Comparison of ENCODE assay signal across 2 cellular contexts in the genomic region with DNA sequence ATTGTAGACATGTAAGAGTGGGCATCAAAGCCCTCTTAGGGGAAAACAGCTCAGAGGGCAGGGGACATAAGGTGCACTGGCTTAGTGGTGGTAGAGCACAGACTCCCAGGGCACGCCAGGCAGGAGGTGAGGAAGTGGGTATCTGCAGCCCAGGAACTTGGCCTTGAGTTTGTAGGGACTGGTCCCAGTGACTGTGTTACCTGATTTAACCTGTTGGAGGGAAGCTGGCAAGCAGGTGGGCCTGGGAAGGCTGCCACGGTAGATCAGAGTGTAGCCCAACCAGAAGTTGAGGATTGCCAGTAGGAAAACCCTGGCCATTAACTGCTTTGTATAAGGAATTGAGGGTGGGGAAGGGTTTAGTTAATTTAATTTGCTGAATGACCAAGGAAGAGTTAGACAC.
TF ChIP-seq lines count a peak whose summit lies in the region.

No MANE protein-coding gene starts in this region.

TF ChIP-seq in GM23338, 12 proteins besides CTCF, POLR2A, EP300 and RAD21 (continued from another document):
- TF ChIP-seq, protein P1, sequence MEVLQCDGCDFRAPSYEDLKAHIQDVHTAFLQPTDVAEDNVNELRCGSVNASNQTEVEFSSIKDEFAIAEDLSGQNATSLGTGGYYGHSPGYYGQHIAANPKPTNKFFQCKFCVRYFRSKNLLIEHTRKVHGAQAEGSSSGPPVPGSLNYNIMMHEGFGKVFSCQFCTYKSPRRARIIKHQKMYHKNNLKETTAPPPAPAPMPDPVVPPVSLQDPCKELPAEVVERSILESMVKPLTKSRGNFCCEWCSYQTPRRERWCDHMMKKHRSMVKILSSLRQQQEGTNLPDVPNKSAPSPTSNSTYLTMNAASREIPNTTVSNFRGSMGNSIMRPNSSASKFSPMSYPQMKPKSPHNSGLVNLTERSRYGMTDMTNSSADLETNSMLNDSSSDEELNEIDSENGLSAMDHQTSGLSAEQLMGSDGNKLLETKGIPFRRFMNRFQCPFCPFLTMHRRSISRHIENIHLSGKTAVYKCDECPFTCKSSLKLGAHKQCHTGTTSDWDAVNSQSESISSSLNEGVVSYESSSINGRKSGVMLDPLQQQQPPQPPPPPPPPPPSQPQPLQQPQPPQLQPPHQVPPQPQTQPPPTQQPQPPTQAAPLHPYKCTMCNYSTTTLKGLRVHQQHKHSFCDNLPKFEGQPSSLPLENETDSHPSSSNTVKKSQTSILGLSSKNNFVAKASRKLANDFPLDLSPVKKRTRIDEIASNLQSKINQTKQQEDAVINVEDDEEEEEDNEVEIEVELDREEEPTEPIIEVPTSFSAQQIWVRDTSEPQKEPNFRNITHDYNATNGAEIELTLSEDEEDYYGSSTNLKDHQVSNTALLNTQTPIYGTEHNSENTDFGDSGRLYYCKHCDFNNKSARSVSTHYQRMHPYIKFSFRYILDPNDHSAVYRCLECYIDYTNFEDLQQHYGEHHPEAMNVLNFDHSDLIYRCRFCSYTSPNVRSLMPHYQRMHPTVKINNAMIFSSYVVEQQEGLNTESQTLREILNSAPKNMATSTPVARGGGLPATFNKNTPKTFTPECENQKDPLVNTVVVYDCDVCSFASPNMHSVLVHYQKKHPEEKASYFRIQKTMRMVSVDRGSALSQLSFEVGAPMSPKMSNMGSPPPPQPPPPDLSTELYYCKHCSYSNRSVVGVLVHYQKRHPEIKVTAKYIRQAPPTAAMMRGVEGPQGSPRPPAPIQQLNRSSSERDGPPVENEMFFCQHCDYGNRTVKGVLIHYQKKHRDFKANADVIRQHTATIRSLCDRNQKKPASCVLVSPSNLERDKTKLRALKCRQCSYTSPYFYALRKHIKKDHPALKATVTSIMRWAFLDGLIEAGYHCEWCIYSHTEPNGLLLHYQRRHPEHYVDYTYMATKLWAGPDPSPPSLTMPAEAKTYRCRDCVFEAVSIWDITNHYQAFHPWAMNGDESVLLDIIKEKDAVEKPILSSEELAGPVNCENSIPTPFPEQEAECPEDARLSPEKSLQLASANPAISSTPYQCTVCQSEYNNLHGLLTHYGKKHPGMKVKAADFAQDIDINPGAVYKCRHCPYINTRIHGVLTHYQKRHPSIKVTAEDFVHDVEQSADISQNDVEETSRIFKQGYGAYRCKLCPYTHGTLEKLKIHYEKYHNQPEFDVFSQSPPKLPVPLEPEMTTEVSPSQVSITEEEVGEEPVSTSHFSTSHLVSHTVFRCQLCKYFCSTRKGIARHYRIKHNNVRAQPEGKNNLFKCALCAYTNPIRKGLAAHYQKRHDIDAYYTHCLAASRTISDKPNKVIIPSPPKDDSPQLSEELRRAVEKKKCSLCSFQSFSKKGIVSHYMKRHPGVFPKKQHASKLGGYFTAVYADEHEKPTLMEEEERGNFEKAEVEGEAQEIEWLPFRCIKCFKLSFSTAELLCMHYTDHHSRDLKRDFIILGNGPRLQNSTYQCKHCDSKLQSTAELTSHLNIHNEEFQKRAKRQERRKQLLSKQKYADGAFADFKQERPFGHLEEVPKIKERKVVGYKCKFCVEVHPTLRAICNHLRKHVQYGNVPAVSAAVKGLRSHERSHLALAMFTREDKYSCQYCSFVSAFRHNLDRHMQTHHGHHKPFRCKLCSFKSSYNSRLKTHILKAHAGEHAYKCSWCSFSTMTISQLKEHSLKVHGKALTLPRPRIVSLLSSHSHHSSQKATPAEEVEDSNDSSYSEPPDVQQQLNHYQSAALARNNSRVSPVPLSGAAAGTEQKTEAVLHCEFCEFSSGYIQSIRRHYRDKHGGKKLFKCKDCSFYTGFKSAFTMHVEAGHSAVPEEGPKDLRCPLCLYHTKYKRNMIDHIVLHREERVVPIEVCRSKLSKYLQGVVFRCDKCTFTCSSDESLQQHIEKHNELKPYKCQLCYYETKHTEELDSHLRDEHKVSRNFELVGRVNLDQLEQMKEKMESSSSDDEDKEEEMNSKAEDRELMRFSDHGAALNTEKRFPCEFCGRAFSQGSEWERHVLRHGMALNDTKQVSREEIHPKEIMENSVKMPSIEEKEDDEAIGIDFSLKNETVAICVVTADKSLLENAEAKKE (CRISPR knock-in tag; IDR thresholded peaks at IDR 0.05), result no peak
- TF ChIP-seq STAT1 (IDR thresholded peaks at IDR 0.05; ENCODE audit: unreplicated experiment) (no peak), JUNB (IDR thresholded peaks at IDR 0.05; ENCODE audit: unreplicated experiment) (no peak), ZNF331 (CRISPR knock-in tag; IDR thresholded peaks at IDR 0.05; ENCODE audit: low read depth) (no peak), CREB1 (CRISPR knock-in tag; IDR thresholded peaks at IDR 0.05; ENCODE audit: low read depth) (no peak), EZH2phosphoT487 (IDR thresholded peaks at IDR 0.05; ENCODE audit: unreplicated experiment) (no peak), EZH2 (IDR thresholded peaks at IDR 0.05; ENCODE audit: low read depth, unreplicated experiment) (no peak), POLR2AphosphoS5 (IDR thresholded peaks at IDR 0.05; ENCODE audit: low read depth) (no peak)
- TF ChIP-seq, protein P2, sequence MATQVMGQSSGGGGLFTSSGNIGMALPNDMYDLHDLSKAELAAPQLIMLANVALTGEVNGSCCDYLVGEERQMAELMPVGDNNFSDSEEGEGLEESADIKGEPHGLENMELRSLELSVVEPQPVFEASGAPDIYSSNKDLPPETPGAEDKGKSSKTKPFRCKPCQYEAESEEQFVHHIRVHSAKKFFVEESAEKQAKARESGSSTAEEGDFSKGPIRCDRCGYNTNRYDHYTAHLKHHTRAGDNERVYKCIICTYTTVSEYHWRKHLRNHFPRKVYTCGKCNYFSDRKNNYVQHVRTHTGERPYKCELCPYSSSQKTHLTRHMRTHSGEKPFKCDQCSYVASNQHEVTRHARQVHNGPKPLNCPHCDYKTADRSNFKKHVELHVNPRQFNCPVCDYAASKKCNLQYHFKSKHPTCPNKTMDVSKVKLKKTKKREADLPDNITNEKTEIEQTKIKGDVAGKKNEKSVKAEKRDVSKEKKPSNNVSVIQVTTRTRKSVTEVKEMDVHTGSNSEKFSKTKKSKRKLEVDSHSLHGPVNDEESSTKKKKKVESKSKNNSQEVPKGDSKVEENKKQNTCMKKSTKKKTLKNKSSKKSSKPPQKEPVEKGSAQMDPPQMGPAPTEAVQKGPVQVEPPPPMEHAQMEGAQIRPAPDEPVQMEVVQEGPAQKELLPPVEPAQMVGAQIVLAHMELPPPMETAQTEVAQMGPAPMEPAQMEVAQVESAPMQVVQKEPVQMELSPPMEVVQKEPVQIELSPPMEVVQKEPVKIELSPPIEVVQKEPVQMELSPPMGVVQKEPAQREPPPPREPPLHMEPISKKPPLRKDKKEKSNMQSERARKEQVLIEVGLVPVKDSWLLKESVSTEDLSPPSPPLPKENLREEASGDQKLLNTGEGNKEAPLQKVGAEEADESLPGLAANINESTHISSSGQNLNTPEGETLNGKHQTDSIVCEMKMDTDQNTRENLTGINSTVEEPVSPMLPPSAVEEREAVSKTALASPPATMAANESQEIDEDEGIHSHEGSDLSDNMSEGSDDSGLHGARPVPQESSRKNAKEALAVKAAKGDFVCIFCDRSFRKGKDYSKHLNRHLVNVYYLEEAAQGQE (IDR thresholded peaks at IDR 0.05; ENCODE audit: unreplicated experiment), result no peak
- TF ChIP-seq, protein P3, sequence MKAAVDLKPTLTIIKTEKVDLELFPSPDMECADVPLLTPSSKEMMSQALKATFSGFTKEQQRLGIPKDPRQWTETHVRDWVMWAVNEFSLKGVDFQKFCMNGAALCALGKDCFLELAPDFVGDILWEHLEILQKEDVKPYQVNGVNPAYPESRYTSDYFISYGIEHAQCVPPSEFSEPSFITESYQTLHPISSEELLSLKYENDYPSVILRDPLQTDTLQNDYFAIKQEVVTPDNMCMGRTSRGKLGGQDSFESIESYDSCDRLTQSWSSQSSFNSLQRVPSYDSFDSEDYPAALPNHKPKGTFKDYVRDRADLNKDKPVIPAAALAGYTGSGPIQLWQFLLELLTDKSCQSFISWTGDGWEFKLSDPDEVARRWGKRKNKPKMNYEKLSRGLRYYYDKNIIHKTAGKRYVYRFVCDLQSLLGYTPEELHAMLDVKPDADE (IDR thresholded peaks at IDR 0.05), result no peak

TF ChIP-seq in WTC11, 78 proteins besides CTCF, POLR2A, EP300 and RAD21 (continued from another document):
- TF ChIP-seq, protein P4, sequence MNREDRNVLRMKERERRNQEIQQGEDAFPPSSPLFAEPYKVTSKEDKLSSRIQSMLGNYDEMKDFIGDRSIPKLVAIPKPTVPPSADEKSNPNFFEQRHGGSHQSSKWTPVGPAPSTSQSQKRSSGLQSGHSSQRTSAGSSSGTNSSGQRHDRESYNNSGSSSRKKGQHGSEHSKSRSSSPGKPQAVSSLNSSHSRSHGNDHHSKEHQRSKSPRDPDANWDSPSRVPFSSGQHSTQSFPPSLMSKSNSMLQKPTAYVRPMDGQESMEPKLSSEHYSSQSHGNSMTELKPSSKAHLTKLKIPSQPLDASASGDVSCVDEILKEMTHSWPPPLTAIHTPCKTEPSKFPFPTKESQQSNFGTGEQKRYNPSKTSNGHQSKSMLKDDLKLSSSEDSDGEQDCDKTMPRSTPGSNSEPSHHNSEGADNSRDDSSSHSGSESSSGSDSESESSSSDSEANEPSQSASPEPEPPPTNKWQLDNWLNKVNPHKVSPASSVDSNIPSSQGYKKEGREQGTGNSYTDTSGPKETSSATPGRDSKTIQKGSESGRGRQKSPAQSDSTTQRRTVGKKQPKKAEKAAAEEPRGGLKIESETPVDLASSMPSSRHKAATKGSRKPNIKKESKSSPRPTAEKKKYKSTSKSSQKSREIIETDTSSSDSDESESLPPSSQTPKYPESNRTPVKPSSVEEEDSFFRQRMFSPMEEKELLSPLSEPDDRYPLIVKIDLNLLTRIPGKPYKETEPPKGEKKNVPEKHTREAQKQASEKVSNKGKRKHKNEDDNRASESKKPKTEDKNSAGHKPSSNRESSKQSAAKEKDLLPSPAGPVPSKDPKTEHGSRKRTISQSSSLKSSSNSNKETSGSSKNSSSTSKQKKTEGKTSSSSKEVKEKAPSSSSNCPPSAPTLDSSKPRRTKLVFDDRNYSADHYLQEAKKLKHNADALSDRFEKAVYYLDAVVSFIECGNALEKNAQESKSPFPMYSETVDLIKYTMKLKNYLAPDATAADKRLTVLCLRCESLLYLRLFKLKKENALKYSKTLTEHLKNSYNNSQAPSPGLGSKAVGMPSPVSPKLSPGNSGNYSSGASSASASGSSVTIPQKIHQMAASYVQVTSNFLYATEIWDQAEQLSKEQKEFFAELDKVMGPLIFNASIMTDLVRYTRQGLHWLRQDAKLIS (CRISPR knock-in tag; IDR thresholded peaks at IDR 0.05; ENCODE audit: borderline replicate concordance), result no peak
- TF ChIP-seq, protein P5, sequence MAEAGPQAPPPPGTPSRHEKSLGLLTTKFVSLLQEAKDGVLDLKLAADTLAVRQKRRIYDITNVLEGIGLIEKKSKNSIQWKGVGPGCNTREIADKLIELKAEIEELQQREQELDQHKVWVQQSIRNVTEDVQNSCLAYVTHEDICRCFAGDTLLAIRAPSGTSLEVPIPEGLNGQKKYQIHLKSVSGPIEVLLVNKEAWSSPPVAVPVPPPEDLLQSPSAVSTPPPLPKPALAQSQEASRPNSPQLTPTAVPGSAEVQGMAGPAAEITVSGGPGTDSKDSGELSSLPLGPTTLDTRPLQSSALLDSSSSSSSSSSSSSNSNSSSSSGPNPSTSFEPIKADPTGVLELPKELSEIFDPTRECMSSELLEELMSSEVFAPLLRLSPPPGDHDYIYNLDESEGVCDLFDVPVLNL (CRISPR knock-in tag; IDR thresholded peaks at IDR 0.05; ENCODE audit: borderline replicate concordance, low read depth), result no peak
- TF ChIP-seq, protein P6, sequence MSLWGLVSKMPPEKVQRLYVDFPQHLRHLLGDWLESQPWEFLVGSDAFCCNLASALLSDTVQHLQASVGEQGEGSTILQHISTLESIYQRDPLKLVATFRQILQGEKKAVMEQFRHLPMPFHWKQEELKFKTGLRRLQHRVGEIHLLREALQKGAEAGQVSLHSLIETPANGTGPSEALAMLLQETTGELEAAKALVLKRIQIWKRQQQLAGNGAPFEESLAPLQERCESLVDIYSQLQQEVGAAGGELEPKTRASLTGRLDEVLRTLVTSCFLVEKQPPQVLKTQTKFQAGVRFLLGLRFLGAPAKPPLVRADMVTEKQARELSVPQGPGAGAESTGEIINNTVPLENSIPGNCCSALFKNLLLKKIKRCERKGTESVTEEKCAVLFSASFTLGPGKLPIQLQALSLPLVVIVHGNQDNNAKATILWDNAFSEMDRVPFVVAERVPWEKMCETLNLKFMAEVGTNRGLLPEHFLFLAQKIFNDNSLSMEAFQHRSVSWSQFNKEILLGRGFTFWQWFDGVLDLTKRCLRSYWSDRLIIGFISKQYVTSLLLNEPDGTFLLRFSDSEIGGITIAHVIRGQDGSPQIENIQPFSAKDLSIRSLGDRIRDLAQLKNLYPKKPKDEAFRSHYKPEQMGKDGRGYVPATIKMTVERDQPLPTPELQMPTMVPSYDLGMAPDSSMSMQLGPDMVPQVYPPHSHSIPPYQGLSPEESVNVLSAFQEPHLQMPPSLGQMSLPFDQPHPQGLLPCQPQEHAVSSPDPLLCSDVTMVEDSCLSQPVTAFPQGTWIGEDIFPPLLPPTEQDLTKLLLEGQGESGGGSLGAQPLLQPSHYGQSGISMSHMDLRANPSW (CRISPR knock-in tag; conservative IDR thresholded peaks at IDR 0.05; ENCODE audit: low read depth), result no peak
- TF ChIP-seq ZNF121 (CRISPR knock-in tag; IDR thresholded peaks at IDR 0.05) (no peak), ETV6 (CRISPR knock-in tag; IDR thresholded peaks at IDR 0.05) (no peak), MXD4 (CRISPR knock-in tag; IDR thresholded peaks at IDR 0.05; ENCODE audit: borderline replicate concordance) (no peak), FOXK1 (CRISPR knock-in tag; IDR thresholded peaks at IDR 0.05) (no peak), NFYB (CRISPR knock-in tag; conservative IDR thresholded peaks at IDR 0.05; ENCODE audit: low read depth) (no peak), HMGA2 (CRISPR knock-in tag; IDR thresholded peaks at IDR 0.05) (no peak), NR2C2 (CRISPR knock-in tag; IDR thresholded peaks at IDR 0.05) (no peak)
TF ChIP-seq in WTC11: peak in this region for 0.
